ENCODE assay signal across 8 cellular contexts in genomic region chr3:51966016-51966415, GRCh38. TPM values are rescaled to one million over a fixed set of nuclear protein-coding genes. Genes with fewer than 3 reads are reported as not detected.
DNase-seq lines count a peak whose midpoint lies in the region; ATAC-seq and TF ChIP-seq lines count a peak whose summit lies in the region.

No MANE protein-coding gene starts in this region.

- TF ChIP-seq CTCF in AG04449 (IDR thresholded peaks at IDR 0.05; ENCODE audit: insufficient read depth, low read length, missing control alignments): no peak
- TF ChIP-seq CTCF in HFF-Myc (IDR thresholded peaks at IDR 0.05; ENCODE audit: low read depth, low read length, missing control alignments): no peak
- TF ChIP-seq CTCF in nephron progenitor cell (IDR thresholded peaks at IDR 0.05): no peak

- CTCF ChIA-PET in AG04449 (lab: Yijun Ruan, JAX): interaction anchor here (1.0 to 7.3 kb wide), 8 partner anchors 7 to 166 kb away, joined by 3 to 67 read pairs (median 5); partner anchors contain the start of genes ABHD14A, ABHD14B, GPR62 and RRP9

- peaks cover 75% of the 10 kb centered on the region for H3K27me3 Mint-ChIP-seq in dendritic cell treated with granulocyte-macrophage colony-stimulating factor and Interleukin-4, amounts not matched to agents 40 ng/mL and 50 ng/mL, for 4 days
- H3K27me3 Mint-ChIP-seq in nephron progenitor cell (ENCODE audit: low read depth, poor library complexity): no peaks in the 10 kb centered on the region

- no peaks in the 10 kb centered on the region for H3K9me3 Mint-ChIP-seq in dendritic cell treated with granulocyte-macrophage colony-stimulating factor and Interleukin-4, amounts not matched to agents 40 ng/mL and 50 ng/mL, for 4 days
- H3K9me3 Mint-ChIP-seq in nephron progenitor cell: no peaks in the 10 kb centered on the region

- ATAC-seq in GM19395 (IDR thresholded peaks at IDR 0.05; ENCODE audit: unreplicated experiment): no peak
- ATAC-seq in left lobe of liver: no peak

- no peak overlapping the region for H3K27ac Mint-ChIP-seq in dendritic cell treated with granulocyte-macrophage colony-stimulating factor and Interleukin-4, amounts not matched to agents 40 ng/mL and 50 ng/mL, for 4 days
- peak overlapping the region; percentile 85 for H3K27ac Mint-ChIP-seq in nephron progenitor cell

- H3K4me3 ChIP-seq in AG04449 (ENCODE audit: low read depth, low read length) (peak overlapping the region; percentile 80), HFF-Myc (replicated peaks; ENCODE audit: low read depth, low read length) (peak overlapping the region; percentile 53)

- DNase-seq in AG04449 (ENCODE audit: low read depth, low spot score): no peak
- DNase-seq in HFF-Myc (ENCODE audit: extremely low read depth, low read depth): no peak
- no peak for DNase-seq in nephron progenitor cell
- DNase-seq in hepatic stellate cell (ENCODE audit: low spot score): no peak
- DNase-seq in left lobe of liver (ENCODE audit: low spot score): no peak
- DNase-seq in KBM-7: no peak

- H3K36me3 Mint-ChIP-seq in dendritic cell treated with granulocyte-macrophage colony-stimulating factor and Interleukin-4, amounts not matched to agents 40 ng/mL and 50 ng/mL, for 4 days (ENCODE audit: low read depth): peaks cover 12% of the 10 kb centered on the region
- peaks cover 11% of the 10 kb centered on the region for H3K36me3 Mint-ChIP-seq in nephron progenitor cell (ENCODE audit: low read depth)

- intact Hi-C loops in dendritic cell treated with granulocyte-macrophage colony-stimulating factor and Interleukin-4, amounts not matched to agents 40 ng/mL and 50 ng/mL, for 4 days (cut with micrococcal nuclease): no loop called here

- POLR2A ChIA-PET in AG04449 (lab: Yijun Ruan, JAX): interaction anchor here (0.7 to 2.9 kb wide), 3 partner anchors 8 to 30 kb away, joined by 3 to 10 read pairs (median 5); partner anchors contain the start of genes ABHD14B, PARP3, RPL29 and RRP9

- H3K4me1 Mint-ChIP-seq in dendritic cell treated with granulocyte-macrophage colony-stimulating factor and Interleukin-4, amounts not matched to agents 40 ng/mL and 50 ng/mL, for 4 days (ENCODE audit: low read depth): peaks cover 25% of the 10 kb centered on the region
- peaks cover 84% of the 10 kb centered on the region for H3K4me1 Mint-ChIP-seq in nephron progenitor cell

- in situ Hi-C loops in KBM-7 (cut with MboI; ENCODE audit: low pct_unique_long_range_greater_than_20kb, low sequenced_read_pairs): no loop called here

- peak overlapping the region; percentile 65 for H3K4me3 Mint-ChIP-seq in dendritic cell treated with granulocyte-macrophage colony-stimulating factor and Interleukin-4, amounts not matched to agents 40 ng/mL and 50 ng/mL, for 4 days
- peak overlapping the region; percentile 93 for H3K4me3 Mint-ChIP-seq in nephron progenitor cell

RNA-seq across cellular contexts. Expression of gene PCBP4, which starts 1.2 kb away (rescaled TPM):
- total RNA-seq in left lobe of liver: 7.4 TPM

RNA-seq across cellular contexts. Expression of gene ABHD14B, which starts 7.8 kb away (rescaled TPM):
- total RNA-seq in left lobe of liver: 113 TPM

RNA-seq across cellular contexts. Expression of gene ABHD14A, which starts 8.8 kb away (rescaled TPM):
- total RNA-seq in left lobe of liver: 13.8 TPM

RNA-seq across cellular contexts. Expression of gene GPR62, which starts 10.8 kb away (rescaled TPM):
- total RNA-seq in left lobe of liver: not detected

RNA-seq across cellular contexts. Expression of gene ACY1, which starts 17.3 kb away (rescaled TPM):
- total RNA-seq in left lobe of liver: 301 TPM
